Comparison of ENCODE assay signal across 30 cellular contexts in the genomic region with DNA sequence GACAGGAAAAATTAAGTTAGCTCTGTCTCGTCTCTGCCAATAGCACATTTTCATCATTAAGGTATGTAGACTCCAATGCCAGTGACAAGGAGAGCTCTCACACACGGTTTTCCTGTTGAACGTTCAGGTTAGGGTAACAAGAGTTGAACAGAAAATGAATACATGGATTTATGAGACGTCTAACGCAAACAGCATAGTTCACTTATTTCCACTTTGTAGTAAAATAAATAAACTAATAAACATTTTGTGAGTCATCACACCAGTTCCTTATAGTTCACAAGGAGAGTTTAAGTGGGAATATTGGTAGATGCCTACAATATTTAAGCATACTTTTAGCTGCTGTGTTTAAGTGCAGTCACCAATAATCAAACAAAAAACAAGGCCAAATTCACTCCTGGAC.
"Had no signal": no experiment of that assay in that cellular context is flagged by ENCODE, and none has a peak within 500 bp of the region (broad histone marks: within the 10 kb centered on the region; RNA-seq: fewer than 3 reads in every experiment).

No MANE protein-coding gene starts in this region.

- ATAC-seq: activated CD4-positive, alpha-beta T cell treated with anti-CD3 and anti-CD28 coated beads for 36 hours; activated CD4-positive, CD25-positive, alpha-beta regulatory T cell treated with anti-CD3 and anti-CD28 coated beads, Interleukin-2, amount 50 U/mL, for 24 hours; activated CD8-positive, alpha-beta memory T cell treated with anti-CD3 and anti-CD28 coated beads, Interleukin-2, amount 10 ng/mL, durations not matched to agents 7 days and 5 days; activated CD8-positive, alpha-beta T cell treated with anti-CD3 and anti-CD28 coated beads, Interleukin-2, amount 10 ng/mL, durations not matched to agents 7 days and 5 days; activated naive CD8-positive, alpha-beta T cell treated with anti-CD3 and anti-CD28 coated beads, Interleukin-2, amount 50 U/mL, for 24 hours; WTC11 had no signal

- H3K4me3 ChIP-seq: ascending aorta, cardiac muscle cell had no signal

- DNase-seq: activated CD4-positive, alpha-beta memory T cell treated with anti-CD3 and anti-CD28 coated beads, Interleukin-2, amount 10 ng/mL, durations not matched to agents 7 days and 5 days; activated CD4-positive, alpha-beta T cell treated with anti-CD3 and anti-CD28 coated beads for 1 hour; activated CD4-positive, alpha-beta T cell treated with anti-CD3 and anti-CD28 coated beads for 36 hours; activated CD4-positive, alpha-beta T cell treated with anti-CD3 and anti-CD28 coated beads for 48 hours; activated CD4-positive, alpha-beta T cell treated with anti-CD3 and anti-CD28 coated beads, Interleukin-2, amount 10 ng/mL, durations not matched to agents 7 days and 5 days; activated CD4-positive, alpha-beta T cell treated with anti-CD3 and anti-CD28 coated beads, Interleukin-2, amount 50 U/mL, for 48 hours; activated CD4-positive, CD25-positive, alpha-beta regulatory T cell; activated CD8-positive, alpha-beta memory T cell treated with anti-CD3 and anti-CD28 coated beads for 24 hours; activated CD8-positive, alpha-beta memory T cell treated with anti-CD3 and anti-CD28 coated beads, Interleukin-2, amount 10 ng/mL, durations not matched to agents 7 days and 5 days; activated CD8-positive, alpha-beta memory T cell treated with anti-CD3 and anti-CD28 coated beads, Interleukin-2, amount 50 U/mL, for 48 hours; activated CD8-positive, alpha-beta T cell treated with anti-CD3 and anti-CD28 coated beads, Interleukin-2, amount 10 ng/mL, durations not matched to agents 7 days and 5 days; activated effector memory CD4-positive, alpha-beta T cell treated with Interleukin-2 at 50 U/mL for 16 hours; activated gamma-delta T cell; activated naive CD4-positive, alpha-beta T cell treated with anti-CD3 and anti-CD28 coated beads, Interleukin-2, amount 10 ng/mL, durations not matched to agents 7 days and 5 days; activated naive CD4-positive, alpha-beta T cell treated with Interleukin-2 at 50 U/mL for 16 hours; activated naive CD8-positive, alpha-beta T cell treated with anti-CD3 and anti-CD28 coated beads, Interleukin-2, amount 10 ng/mL, durations not matched to agents 7 days and 5 days; activated naive CD8-positive, alpha-beta T cell treated with anti-CD3 and anti-CD28 coated beads, Interleukin-2, amount 50 U/mL, for 24 hours; activated T-cell treated with anti-CD3 and anti-CD28 coated beads, Interleukin-2, amount 50 U/mL, for 24 hours; activated T-cell treated with anti-CD3 and anti-CD28 coated beads, Interleukin-2, amount 50 U/mL, for 48 hours; amygdala; anterior cingulate cortex; caudate nucleus; cerebellar nuclear complex; T-helper 2 cell; T-helper 9 cell; WERI-Rb-1 had no signal

- H3K27ac ChIP-seq: ascending aorta, cardiac muscle cell, WERI-Rb-1 had no signal
